ENCODE assay signal across 1 cellular context in the genomic region with DNA sequence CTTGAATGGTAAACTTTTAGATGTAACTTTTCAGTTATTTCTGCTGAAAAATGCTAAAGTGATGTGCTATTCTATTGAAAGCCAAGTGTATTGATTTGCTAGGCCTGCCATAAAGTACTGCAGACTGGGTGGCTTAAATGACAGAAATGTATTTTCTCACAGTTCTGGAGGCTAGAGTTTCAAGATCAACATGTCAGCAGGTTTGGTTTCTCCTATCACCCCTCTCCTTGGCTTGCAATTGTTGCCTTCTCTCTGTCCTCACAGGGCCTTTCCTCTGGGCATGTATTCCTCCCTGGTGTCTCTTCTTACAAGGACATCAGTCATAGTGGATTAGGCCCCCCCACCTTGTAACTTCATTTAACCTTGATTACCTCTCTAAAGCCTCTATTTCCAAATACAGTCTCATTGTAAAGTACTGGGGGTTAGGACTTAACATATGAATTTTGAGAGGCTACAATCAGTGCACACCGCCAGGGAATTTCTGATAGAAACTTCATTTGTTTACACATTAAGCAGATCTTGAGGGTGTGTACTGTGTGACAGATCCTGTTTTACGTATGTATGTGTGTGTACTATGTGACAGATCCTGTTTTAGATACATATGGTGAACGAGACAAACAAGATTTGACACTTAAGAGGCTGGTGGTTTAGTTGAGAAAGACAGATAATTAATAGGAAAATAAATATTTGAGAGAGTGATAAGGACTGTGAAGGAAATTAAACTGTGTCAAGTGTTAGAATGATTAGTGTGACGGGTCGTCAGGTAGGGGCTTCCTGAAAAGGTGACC.
TF ChIP-seq lines count a peak whose summit lies in the region.

No MANE protein-coding gene starts in this region.

TF ChIP-seq in SK-N-SH treated with all-trans-retinoic acid at 6 μM for 48 hours, 23 proteins besides CTCF, POLR2A, EP300 and RAD21 (continued from another document):
- TF ChIP-seq, protein P1, sequence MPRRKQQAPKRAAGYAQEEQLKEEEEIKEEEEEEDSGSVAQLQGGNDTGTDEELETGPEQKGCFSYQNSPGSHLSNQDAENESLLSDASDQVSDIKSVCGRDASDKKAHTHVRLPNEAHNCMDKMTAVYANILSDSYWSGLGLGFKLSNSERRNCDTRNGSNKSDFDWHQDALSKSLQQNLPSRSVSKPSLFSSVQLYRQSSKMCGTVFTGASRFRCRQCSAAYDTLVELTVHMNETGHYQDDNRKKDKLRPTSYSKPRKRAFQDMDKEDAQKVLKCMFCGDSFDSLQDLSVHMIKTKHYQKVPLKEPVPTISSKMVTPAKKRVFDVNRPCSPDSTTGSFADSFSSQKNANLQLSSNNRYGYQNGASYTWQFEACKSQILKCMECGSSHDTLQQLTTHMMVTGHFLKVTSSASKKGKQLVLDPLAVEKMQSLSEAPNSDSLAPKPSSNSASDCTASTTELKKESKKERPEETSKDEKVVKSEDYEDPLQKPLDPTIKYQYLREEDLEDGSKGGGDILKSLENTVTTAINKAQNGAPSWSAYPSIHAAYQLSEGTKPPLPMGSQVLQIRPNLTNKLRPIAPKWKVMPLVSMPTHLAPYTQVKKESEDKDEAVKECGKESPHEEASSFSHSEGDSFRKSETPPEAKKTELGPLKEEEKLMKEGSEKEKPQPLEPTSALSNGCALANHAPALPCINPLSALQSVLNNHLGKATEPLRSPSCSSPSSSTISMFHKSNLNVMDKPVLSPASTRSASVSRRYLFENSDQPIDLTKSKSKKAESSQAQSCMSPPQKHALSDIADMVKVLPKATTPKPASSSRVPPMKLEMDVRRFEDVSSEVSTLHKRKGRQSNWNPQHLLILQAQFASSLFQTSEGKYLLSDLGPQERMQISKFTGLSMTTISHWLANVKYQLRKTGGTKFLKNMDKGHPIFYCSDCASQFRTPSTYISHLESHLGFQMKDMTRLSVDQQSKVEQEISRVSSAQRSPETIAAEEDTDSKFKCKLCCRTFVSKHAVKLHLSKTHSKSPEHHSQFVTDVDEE (CRISPR knock-in tag; IDR thresholded peaks at IDR 0.05), result no peak
- no peak for TF ChIP-seq ZNF70 (CRISPR knock-in tag; IDR thresholded peaks at IDR 0.05)
- TF ChIP-seq TOX (CRISPR knock-in tag; IDR thresholded peaks at IDR 0.05; ENCODE audit: borderline replicate concordance), result no peak
